Comparison of ENCODE assay signal across 9 cellular contexts in genomic region chr22:23179381-23180294, GRCh38. TPM values are rescaled to one million over a fixed set of nuclear protein-coding genes. Genes with fewer than 3 reads are reported as not detected.
DNase-seq lines count a peak whose midpoint lies in the region; ATAC-seq, FAIRE-seq and TF ChIP-seq lines count a peak whose summit lies in the region.
"Had no signal": no experiment of that assay in that cellular context is flagged by ENCODE, and none has a peak within 500 bp of the region (broad histone marks: within the 10 kb centered on the region; RNA-seq: fewer than 3 reads in every experiment).

No MANE protein-coding gene starts in this region.

- POLR2A ChIA-PET in IMR-90 (lab: Charles Lee; ENCODE audit: unreplicated experiment): interaction anchor here (0.6 kb wide), 1 partner anchor 11 kb away, joined by 3 read pairs; no protein-coding TSS in a partner anchor

- H3K4me3 Mint-ChIP-seq in stimulated activated naive B cell treated with anti-CD40 and anti-IgM and Interleukin-4, amounts not matched to agents 10 μg/mL and 1 μg/mL and 100 μg/mL, for 72 hours: peak overlapping the region; percentile 82 to 85

- H2AFZ ChIP-seq in IMR-90 (replicated peaks; ENCODE audit: low read length, poor library complexity): peak overlapping the region; percentile 95

- H3K36me3 Mint-ChIP-seq in stimulated activated naive B cell treated with anti-CD40 and anti-IgM and Interleukin-4, amounts not matched to agents 10 μg/mL and 1 μg/mL and 100 μg/mL, for 72 hours: peaks cover 18 to 32% of the 10 kb centered on the region in 2 donors

- H3K4ac ChIP-seq in IMR-90 (ENCODE audit: low read depth, low read length): peak overlapping the region; percentile 89

- intact Hi-C loops in IMR-90 (cut with micrococcal nuclease): loop anchor here (2.0 to 5.0 kb wide), 2 partner anchors 38 to 207 kb away; no protein-coding TSS in a partner anchor

- peak overlapping the region; percentile 95 for H4K5ac ChIP-seq in IMR-90 (ENCODE audit: low read depth, low read length)

- H3K18ac ChIP-seq in IMR-90 (ENCODE audit: low read depth, low read length): peak overlapping the region; percentile 81

- BruUV-seq in IMR-90 (replicated peaks; lab: Mats Ljungman, UMichigan): no TSS peak

- peak overlapping the region; percentile 76 for H2AK5ac ChIP-seq in IMR-90 (ENCODE audit: low read depth, low read length)

- no peak for TF ChIP-seq RAD21 in IMR-90 (IDR thresholded peaks at IDR 0.05; ENCODE audit: low read length)

- WGBS in IMR-90 (ENCODE audit: extremely low coverage in 2 of 2, insufficient read length in 1 of 2), 2 experiments: 27% methylated on average over 3 of the region's 25 CpGs; no CpG with 5 or more reads in 1 of the 2 experiments

- dilution Hi-C loops in IMR-90 (cut with HindIII; ENCODE audit: low sequenced_read_pairs, unreplicated experiment): no loop called here

- peak overlapping the region; percentile 92 for H2AK9ac ChIP-seq in IMR-90 (replicated peaks; ENCODE audit: low read depth, low read length, poor library complexity)

- CTCF ChIA-PET in IMR-90 (lab: Yijun Ruan, JAX): interaction anchor here (1.5 to 4.4 kb wide), 2 partner anchors 102 to 111 kb away, joined by 10 to 27 read pairs; no protein-coding TSS in a partner anchor

- peak overlapping the region; percentile 98 for H3K4me2 ChIP-seq in IMR-90 (ENCODE audit: low read depth, low read length)

- peaks cover 10 to 13% of the 10 kb centered on the region in 2 donors for H3K9me3 Mint-ChIP-seq in stimulated activated naive B cell treated with anti-CD40 and anti-IgM and Interleukin-4, amounts not matched to agents 10 μg/mL and 1 μg/mL and 100 μg/mL, for 72 hours

- peak overlapping the region; percentile 68 for H3K27ac ChIP-seq in IMR-90 (ENCODE audit: insufficient read depth, low read length)

- peaks cover 11% of the 10 kb centered on the region for H3K9me3 ChIP-seq in IMR-90 (ENCODE audit: control insufficient read depth, insufficient read depth, low read length)
- peaks cover 22% of the 10 kb centered on the region for H3K9me3 ChIP-seq in adipocyte (ENCODE audit: control insufficient read depth, low read length)

- peak overlapping the region; percentile 75 for H3K27ac Mint-ChIP-seq in stimulated activated naive B cell treated with anti-CD40 and anti-IgM and Interleukin-4, amounts not matched to agents 10 μg/mL and 1 μg/mL and 100 μg/mL, for 72 hours

- H3K14ac ChIP-seq in IMR-90 (replicated peaks; ENCODE audit: low read depth, low read length): peak overlapping the region; percentile 65; the same call in 1 of the 2 replicates

- H3K9me1 ChIP-seq in IMR-90 (ENCODE audit: insufficient read depth, low read length): peaks cover 15% of the 10 kb centered on the region

- peaks cover 9% of the 10 kb centered on the region; the same call in 1 of the 2 replicates for H3K36me3 ChIP-seq in IMR-90 (ENCODE audit: control insufficient read depth, insufficient read depth, low read length)
- H3K36me3 ChIP-seq in adipocyte (ENCODE audit: control insufficient read depth, insufficient read depth, low read length, severe bottlenecking): no peaks in the 10 kb centered on the region

- in situ Hi-C loops in IMR-90 (cut with MboI; ENCODE audit: low sequenced_read_pairs): loop anchor here (5.0 to 10.0 kb wide), 2 partner anchors 98 to 215 kb away; no protein-coding TSS in a partner anchor

- peak overlapping the region; percentile 66 for H4K91ac ChIP-seq in IMR-90 (ENCODE audit: insufficient read depth, low read depth, low read length)

- H2BK20ac ChIP-seq in IMR-90 (ENCODE audit: low read depth, low read length): peak overlapping the region; percentile 57

- H3K9ac ChIP-seq in IMR-90 (ENCODE audit: low read depth, low read length) (peak overlapping the region; percentile 83), adipocyte (ENCODE audit: low read length) (peak overlapping the region; percentile 85)

- H3K4me3 ChIP-seq in AG10803 (ENCODE audit: low read length) (peak overlapping the region; percentile 61), IMR-90 (ENCODE audit: insufficient read depth, low read depth, low read length) (peak overlapping the region; percentile 98), adipocyte (ENCODE audit: low read length) (peak overlapping the region; percentile 83)

- H3K23ac ChIP-seq in IMR-90 (ENCODE audit: low read depth, low read length): no peak overlapping the region; the same call in 1 of the 2 replicates

- ATAC-seq in IMR-90 (ENCODE audit: low read depth) (peak; percentile 5), GM21526 (IDR thresholded peaks at IDR 0.05; ENCODE audit: low FRiP score, unreplicated experiment) (no peak)
- ATAC-seq in stimulated activated naive B cell treated with anti-CD40 and anti-IgM and Interleukin-4, amounts not matched to agents 10 μg/mL and 1 μg/mL and 100 μg/mL, for 72 hours (replicated peaks): peak; percentile 65 to 69

- TF ChIP-seq POLR2A in IMR-90 (IDR thresholded peaks at IDR 0.05; ENCODE audit: low read depth, low read length) (no peak), GM12892 (IDR thresholded peaks at IDR 0.05; ENCODE audit: low read depth, low read length) (no peak)

- peaks cover 31% of the 10 kb centered on the region for H4K20me1 ChIP-seq in IMR-90 (ENCODE audit: insufficient read depth, low read length)

- peaks cover 29% of the 10 kb centered on the region for H3K4me1 ChIP-seq in IMR-90 (ENCODE audit: control insufficient read depth, insufficient read depth, low read length)
- H3K4me1 ChIP-seq in adipocyte (ENCODE audit: control insufficient read depth, insufficient read depth, low read length): peaks cover 41% of the 10 kb centered on the region

- H3K56ac ChIP-seq in IMR-90 (ENCODE audit: extremely low read depth, insufficient read depth, low read length): peak overlapping the region; percentile 38; the same call in 1 of the 2 replicates

- peak overlapping the region; percentile 78; the same call in 2 of the 3 replicates for H2BK15ac ChIP-seq in IMR-90 (ENCODE audit: low read depth, low read length)

- peaks cover 46 to 63% of the 10 kb centered on the region in 2 donors for H3K4me1 Mint-ChIP-seq in stimulated activated naive B cell treated with anti-CD40 and anti-IgM and Interleukin-4, amounts not matched to agents 10 μg/mL and 1 μg/mL and 100 μg/mL, for 72 hours

- no peak for FAIRE-seq in GM12892 (lab: Jason Lieb, UNC)

- H4K8ac ChIP-seq in IMR-90 (ENCODE audit: low read depth in 2 of 2, low read length in 2 of 2): peak overlapping the region; percentile 58 to 91

- TF ChIP-seq CTCF in AG10803 (conservative IDR thresholded peaks at IDR 0.05; ENCODE audit: low read length) (no peak), IMR-90 (conservative IDR thresholded peaks at IDR 0.05; ENCODE audit: low read depth, low read length) (no peak)

- DNase-seq in AG10803 (ENCODE audit: low read depth) (no peak), IMR-90 (no peak), adipocyte (ENCODE audit: low read depth) (no peak), inferior parietal cortex (ENCODE audit: extremely low spot score) (peak; percentile 45), GM12892 (ENCODE audit: insufficient read length) (no peak), NCI-H187 (lab: John Stamatoyannopoulos, UW) (no peak)
- DNase-seq in stimulated activated naive B cell treated with anti-CD40 and anti-IgM and Interleukin-4, amounts not matched to agents 10 μg/mL and 1 μg/mL and 100 μg/mL, for 72 hours: peak; percentile 29

- peak overlapping the region; percentile 43 for H2BK5ac ChIP-seq in IMR-90 (ENCODE audit: low read depth, low read length, poor library complexity, severe bottlenecking)

- H3K27me3 ChIP-seq in IMR-90 (ENCODE audit: control insufficient read depth, insufficient read depth, low read length) (no peaks in the 10 kb centered on the region), adipocyte (replicated peaks; ENCODE audit: control insufficient read depth, insufficient read depth, low read length) (no peaks in the 10 kb centered on the region)

- H3K27me3 Mint-ChIP-seq in stimulated activated naive B cell treated with anti-CD40 and anti-IgM and Interleukin-4, amounts not matched to agents 10 μg/mL and 1 μg/mL and 100 μg/mL, for 72 hours: no peaks in the 10 kb centered on the region

- H2BK120ac ChIP-seq in IMR-90 (ENCODE audit: low read depth, low read length): peak overlapping the region; percentile 82

- H3K79me1 ChIP-seq in IMR-90 (ENCODE audit: low read depth in 1 of 2, low read length in 2 of 2): peaks cover 16 to 39% of the 10 kb centered on the region in 2 experiments

TF ChIP-seq in IMR-90, 13 proteins besides CTCF, POLR2A, EP300 and RAD21 (continues in another document):
- TF ChIP-seq NFE2L2 (IDR thresholded peaks at IDR 0.05; ENCODE audit: low read depth, low read length) (no peak), MAZ (IDR thresholded peaks at IDR 0.05; ENCODE audit: borderline replicate concordance, low read depth, low read length) (no peak), FOS (IDR thresholded peaks at IDR 0.05; ENCODE audit: low read depth, low read length) (no peak), RFX5 (IDR thresholded peaks at IDR 0.05; ENCODE audit: low read depth, low read length) (no peak), MAFK (IDR thresholded peaks at IDR 0.05; ENCODE audit: low read depth, low read length) (no peak), CHD1 (IDR thresholded peaks at IDR 0.05; ENCODE audit: low read depth, low read length) (no peak), RCOR1 (IDR thresholded peaks at IDR 0.05; ENCODE audit: insufficient replicate concordance, low read length) (no peak), SMC3 (IDR thresholded peaks at IDR 0.05; ENCODE audit: low read depth, low read length) (no peak), BHLHE40 (IDR thresholded peaks at IDR 0.05; ENCODE audit: low read depth, low read length) (no peak)
- TF ChIP-seq, protein P1, sequence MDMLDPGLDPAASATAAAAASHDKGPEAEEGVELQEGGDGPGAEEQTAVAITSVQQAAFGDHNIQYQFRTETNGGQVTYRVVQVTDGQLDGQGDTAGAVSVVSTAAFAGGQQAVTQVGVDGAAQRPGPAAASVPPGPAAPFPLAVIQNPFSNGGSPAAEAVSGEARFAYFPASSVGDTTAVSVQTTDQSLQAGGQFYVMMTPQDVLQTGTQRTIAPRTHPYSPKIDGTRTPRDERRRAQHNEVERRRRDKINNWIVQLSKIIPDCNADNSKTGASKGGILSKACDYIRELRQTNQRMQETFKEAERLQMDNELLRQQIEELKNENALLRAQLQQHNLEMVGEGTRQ (IDR thresholded peaks at IDR 0.05; ENCODE audit: low read depth, low read length): no peak

RNA-seq across cellular contexts. Expression of gene BCR, which starts 0.7 kb away (rescaled TPM):
- 28.9 and 30.8 TPM in 2 replicates for total RNA-seq in IMR-90 (2012; rRNA removed)
- polyA plus RNA-seq in IMR-90 (2012; rRNA removed): 43.0 and 44.6 TPM in 2 replicates
- polyA plus RNA-seq in IMR-90 (2012; cell fraction: cytosol; rRNA removed): 30.9 and 40.0 TPM in 2 replicates
- 36.1 and 42.1 TPM in 2 replicates for polyA plus RNA-seq in IMR-90 (2012; cell fraction: nucleus; rRNA removed; ENCODE audit: low replicate concordance)
- 9.2 TPM for polyA plus RNA-seq in GM12892 (2012; ENCODE audit: missing spikeins)

RNA-seq across cellular contexts. Expression of gene RAB36, which starts 34.4 kb away (rescaled TPM):
- 2.5 and 3.6 TPM in 2 replicates for total RNA-seq in IMR-90 (2012; rRNA removed)
- 4.0 TPM in 2 replicates for polyA plus RNA-seq in IMR-90 (2012; rRNA removed)
- 2.3 and 3.7 TPM in 2 replicates for polyA plus RNA-seq in IMR-90 (2012; cell fraction: cytosol; rRNA removed)
- 4.6 and 6.6 TPM in 2 replicates for polyA plus RNA-seq in IMR-90 (2012; cell fraction: nucleus; rRNA removed; ENCODE audit: low replicate concordance)
- polyA plus RNA-seq in GM12892 (2012; ENCODE audit: missing spikeins): not detected

RNA-seq across cellular contexts. Expression of gene RSPH14, which starts 37.8 kb away (rescaled TPM):
- total RNA-seq in IMR-90 (2012; rRNA removed): not detected in 2 replicates
- polyA plus RNA-seq in IMR-90 (2012; rRNA removed): 0.10 TPM in 1 of 2 replicates, not detected in the other
- 0.18 and 0.21 TPM in 2 replicates for polyA plus RNA-seq in IMR-90 (2012; cell fraction: cytosol; rRNA removed)
- polyA plus RNA-seq in IMR-90 (2012; cell fraction: nucleus; rRNA removed; ENCODE audit: low replicate concordance): not detected in 2 replicates
- not detected for polyA plus RNA-seq in GM12892 (2012; ENCODE audit: missing spikeins)
- total RNA-seq: lung microvascular endothelial cell had no signal

Comparison
In these comparisons a context has a peak if more than half of its experiments do, and no peak if none do; other contexts are left out.
1. DNase-seq: peak in inferior parietal cortex (single experiment) and stimulated activated naive B cell treated with anti-CD40 and anti-IgM and Interleukin-4, amounts not matched to agents 10 μg/mL and 1 μg/mL and 100 μg/mL, for 72 hours (single experiment); none in AG10803 (single experiment), IMR-90 (single experiment), adipocyte (single experiment), GM12892 (single experiment) and NCI-H187 (0 of 2).
2. Peak in every context shown above with its lines, with median percentiles within 50 percentile points of each other: H3K4me3 ChIP-seq.